Comparison of ENCODE assay signal across 17 cellular contexts in the genomic region with DNA sequence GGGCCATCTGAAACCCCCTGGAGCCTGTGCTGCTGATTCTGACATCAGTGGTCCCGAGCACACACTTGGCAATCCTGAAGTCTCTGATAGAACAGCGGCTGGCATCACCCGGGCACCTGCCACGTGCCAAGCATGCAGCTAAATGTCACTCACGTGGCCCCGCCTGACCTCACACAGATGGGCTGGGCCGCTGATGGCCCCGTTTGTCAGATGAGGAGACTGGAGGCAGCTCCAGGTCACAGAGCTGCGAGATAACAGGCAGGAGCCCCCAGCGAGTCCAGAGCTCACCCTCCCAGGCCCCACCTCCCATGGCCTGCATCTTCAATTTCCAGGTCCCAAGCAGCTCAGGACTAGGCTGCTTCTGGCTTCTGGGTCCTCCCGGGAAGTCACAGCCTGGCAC.
DNase-seq lines count a peak whose midpoint lies in the region; ATAC-seq and TF ChIP-seq lines count a peak whose summit lies in the region.
"Had no signal": no experiment of that assay in that cellular context is flagged by ENCODE, and none has a peak within 500 bp of the region (broad histone marks: within the 10 kb centered on the region; RNA-seq: fewer than 3 reads in every experiment).

No MANE protein-coding gene starts in this region.

- no peak overlapping the region for H2AK5ac ChIP-seq in neuronal stem cell (ENCODE audit: low read depth, low read length)

- H2BK12ac ChIP-seq in neuronal stem cell (ENCODE audit: low read length) = no peak overlapping the region

- H2AFZ ChIP-seq in neuronal stem cell (ENCODE audit: low read length) = no peak overlapping the region

- H3K9me3 ChIP-seq in mucosa of descending colon = peaks cover 3% of the 10 kb centered on the region
- H3K9me3 ChIP-seq in neuronal stem cell (replicated peaks in 1 of 2; ENCODE audit: control insufficient read depth in 2 of 2, insufficient read depth in 1 of 2, low read depth in 1 of 2, low read length in 2 of 2) = peaks cover 6 to 17% of the 10 kb centered on the region in 2 donors

- no peak overlapping the region for H2BK120ac ChIP-seq in neuronal stem cell (ENCODE audit: low read depth, low read length)

- no peak overlapping the region for H3K27ac ChIP-seq in neuronal stem cell (replicated peaks; ENCODE audit: low read length)
- H3K27ac ChIP-seq: 22Rv1 had no signal

- no peak for ATAC-seq in Right ventricle myocardium superior (ENCODE audit: poor library complexity)
- no peak for ATAC-seq in mucosa of descending colon
- ATAC-seq in GM18502 (IDR thresholded peaks at IDR 0.05; ENCODE audit: poor library complexity, unreplicated experiment) = no peak
- ATAC-seq: GM12878 had no signal

- DNase-seq in Right ventricle myocardium superior = peak; percentile 36
- no peak for DNase-seq in cardiac septum (ENCODE audit: low spot score)
- DNase-seq in chondrocyte (ENCODE audit: low spot score) = peak; percentile 48
- peak in 2 of 3 donors; percentile 12 to 16 for DNase-seq in mucosa of descending colon
- no peak for DNase-seq in NCI-H446 treated with DMSO at 0.1 percent for 48 hours (lab: John Stamatoyannopoulos, UW)
- DNase-seq in DMS153 (lab: John Stamatoyannopoulos, UW) = no peak
- DNase-seq in neuronal stem cell (ENCODE audit: low spot score) = no peak
- DNase-seq: C1 segment of cervical spinal cord; Calu3; CD4-positive, alpha-beta T cell; DMS 273 treated with DMSO at 0.1 percent for 48 hours; DMS79; GOT3 had no signal

- no peak overlapping the region for H3K18ac ChIP-seq in neuronal stem cell (ENCODE audit: low read length)

- no peak overlapping the region for H4K91ac ChIP-seq in neuronal stem cell (ENCODE audit: low read depth, low read length, poor library complexity)

- no peak overlapping the region for H3K4me2 ChIP-seq in neuronal stem cell (ENCODE audit: insufficient read depth, low read length, poor library complexity, severe bottlenecking)

- no peak overlapping the region for H3K4me3 Mint-ChIP-seq in chondrocyte (ENCODE audit: unreplicated experiment)
- H3K4me3 Mint-ChIP-seq: CD4-positive, alpha-beta T cell had no signal

- peaks cover 4% of the 10 kb centered on the region for H3K36me3 Mint-ChIP-seq in chondrocyte (ENCODE audit: low read depth)

- no peaks in the 10 kb centered on the region for H3K4me1 ChIP-seq in mucosa of descending colon (ENCODE audit: low read depth)
- peaks cover 0 to 2% of the 10 kb centered on the region in 2 donors for H3K4me1 ChIP-seq in neuronal stem cell (ENCODE audit: control insufficient read depth in 2 of 2, insufficient read depth in 1 of 2, low read depth in 1 of 2, low read length in 2 of 2)
- H3K4me1 ChIP-seq: HAP-1 had no signal

- H4K8ac ChIP-seq in neuronal stem cell (ENCODE audit: low read depth, low read length) = no peak overlapping the region

- intact Hi-C loops in Right ventricle myocardium superior (cut with DNase I) = no loop called here
- intact Hi-C loops in cardiac septum (cut with DNase I) = no loop called here
- intact Hi-C loops in mucosa of descending colon (cut with DNase I, micrococcal nuclease) = no loop called here

- no peak for TF ChIP-seq CTCF in chondrocyte (IDR thresholded peaks at IDR 0.05)
- TF ChIP-seq CTCF in mucosa of descending colon (IDR thresholded peaks at IDR 0.05) = no peak

- peaks cover 0 to 42% (median 0%) of the 10 kb centered on the region in 3 experiments for H3K27me3 ChIP-seq in neuronal stem cell (ENCODE audit: control insufficient read depth in 3 of 3, insufficient read depth in 3 of 3, low read depth in 1 of 3, low read length in 3 of 3)

- H3K36me3 ChIP-seq in mucosa of descending colon (ENCODE audit: low read depth) (no peaks in the 10 kb centered on the region), neuronal stem cell (replicated peaks in 1 of 2; ENCODE audit: control insufficient read depth in 2 of 2, insufficient read depth in 2 of 2, low read length in 2 of 2) (no peaks in the 10 kb centered on the region)
- H3K36me3 ChIP-seq: HAP-1 had no signal

- H3K4me1 Mint-ChIP-seq in chondrocyte (ENCODE audit: low read depth) = peaks cover 18% of the 10 kb centered on the region

- no peak overlapping the region for H3K23ac ChIP-seq in neuronal stem cell (ENCODE audit: low read depth, low read length, poor library complexity)

- no peak overlapping the region for H3K4ac ChIP-seq in neuronal stem cell (ENCODE audit: low read length)

- H2BK15ac ChIP-seq in neuronal stem cell (ENCODE audit: low read length) = no peak overlapping the region

- no peak overlapping the region for H2BK5ac ChIP-seq in neuronal stem cell (ENCODE audit: low read length)

- H3K9ac ChIP-seq in neuronal stem cell (ENCODE audit: low read depth, low read length, poor library complexity) = no peak overlapping the region

- no CpG with 5 or more reads among the region's 11 CpGs for WGBS in neuronal stem cell (ENCODE audit: extremely low coverage in 2 of 2, insufficient read length in 2 of 2, insufficient replicate concordance in 1 of 2), 2 donors

- H3K79me1 ChIP-seq in neuronal stem cell (ENCODE audit: low read depth, low read length) = no peaks in the 10 kb centered on the region

- no peak overlapping the region for H3K14ac ChIP-seq in neuronal stem cell (ENCODE audit: low read length)

- H3K9me3 Mint-ChIP-seq in chondrocyte (ENCODE audit: low read depth) = peaks cover 15% of the 10 kb centered on the region

- H3K4me3 ChIP-seq in mucosa of descending colon = no peak overlapping the region
- H3K4me3 ChIP-seq in neuronal stem cell (ENCODE audit: low read length in 2 of 2) = no peak overlapping the region
- H3K4me3 ChIP-seq: GM12878, HAP-1 had no signal

- no peak overlapping the region for H3K27ac Mint-ChIP-seq in chondrocyte (ENCODE audit: unreplicated experiment)
- H3K27ac Mint-ChIP-seq: CD4-positive, alpha-beta T cell had no signal

- peaks cover 42% of the 10 kb centered on the region for H3K27me3 Mint-ChIP-seq in chondrocyte (ENCODE audit: low read depth)

Comparison
In these comparisons a context has a peak if more than half of its experiments do, and no peak if none do; other contexts are left out.
1. DNase-seq: peak in Right ventricle myocardium superior (single experiment), chondrocyte (single experiment) and mucosa of descending colon (2 of 3); none in cardiac septum (single experiment), NCI-H446 treated with DMSO at 0.1 percent for 48 hours (single experiment), DMS153 (single experiment) and neuronal stem cell (single experiment).